ENCODE assay signal across 1 cellular context in genomic region chr6:42104095-42104806, GRCh38.
TF ChIP-seq lines count a peak whose summit lies in the region.

No MANE protein-coding gene starts in this region.

TF ChIP-seq in K562, 482 proteins besides CTCF, POLR2A, EP300 and RAD21 (continued from another document and continues in another):
- TF ChIP-seq ZBTB7A (IDR thresholded peaks at IDR 0.05; ENCODE audit: borderline replicate concordance, control insufficient read depth, low read depth, low read length) (peak; percentile 99), SMAD4 (CRISPR knock-in tag; conservative IDR thresholded peaks at IDR 0.05) (peak; percentile 95), HDAC3 (IDR thresholded peaks at IDR 0.05; ENCODE audit: borderline replicate concordance, partially characterized antibody) (no peak), MTA1 (IDR thresholded peaks at IDR 0.05; ENCODE audit: borderline replicate concordance) (0 out of 2 replicates have a peak, but pooled peaks have one; percentile 25), ZNF324 (CRISPR knock-in tag; IDR thresholded peaks at IDR 0.05) (no peak), ATF7 (IDR thresholded peaks at IDR 0.05) (peak; percentile 85), JUND (IDR thresholded peaks at IDR 0.05; ENCODE audit: borderline replicate concordance, low read depth, low read length) (peak; percentile 42; the same call in 1 of the 2 replicates), JUND (tag; IDR thresholded peaks at IDR 0.05; ENCODE audit: borderline replicate concordance, low read depth, low read length) (no peak), CHD1 (IDR thresholded peaks at IDR 0.05; ENCODE audit: low read length) (no peak), ZNF76 (CRISPR knock-in tag; IDR thresholded peaks at IDR 0.05; ENCODE audit: borderline replicate concordance) (0 out of 2 replicates have a peak, but pooled peaks have one; percentile 47), CC2D1A (IDR thresholded peaks at IDR 0.05) (peak; percentile 85), E2F6 (IDR thresholded peaks at IDR 0.05; ENCODE audit: borderline replicate concordance in 1 of 2, extremely low read depth in 1 of 2, insufficient read depth in 1 of 2, insufficient read length in 1 of 2, low read depth in 1 of 2, low read length in 1 of 2, poor library complexity in 1 of 2, severe bottlenecking in 1 of 2) (peak; percentile 89 to 90), TEAD4 (IDR thresholded peaks at IDR 0.05; ENCODE audit: low read length) (no peak), TEAD4 (CRISPR knock-in tag; IDR thresholded peaks at IDR 0.05; ENCODE audit: borderline replicate concordance) (peak; percentile 57; the same call in 1 of the 2 replicates), KDM1A (IDR thresholded peaks at IDR 0.05) (peak in 1 of 2 experiments; percentile 18; a peak in 1 of 4 replicates), RCOR1 (IDR thresholded peaks at IDR 0.05; ENCODE audit: borderline replicate concordance in 1 of 2, low read depth in 2 of 2, low read length in 2 of 2) (peak in 1 of 2 experiments; percentile 48; a peak in 2 of 4 replicates), BRD4 (IDR thresholded peaks at IDR 0.05) (peak; percentile 76; the same call in 1 of the 2 replicates), CBX3 (IDR thresholded peaks at IDR 0.05; ENCODE audit: borderline replicate concordance in 1 of 2, low read length in 2 of 2) (peak in 1 of 2 experiments; percentile 50; a peak in 1 of 3 replicates), HDAC8 (tag; IDR thresholded peaks at IDR 0.05) (peak; percentile 91), SETDB1 (IDR thresholded peaks at IDR 0.05; ENCODE audit: low read length) (no peak), CBX5 (IDR thresholded peaks at IDR 0.05; ENCODE audit: borderline replicate concordance, low read depth) (no peak), PKNOX1 (IDR thresholded peaks at IDR 0.05) (peak; percentile 33; the same call in 1 of the 2 replicates), ZNF408 (CRISPR knock-in tag; IDR thresholded peaks at IDR 0.05; ENCODE audit: low read depth) (no peak), ZNF134 (CRISPR knock-in tag; conservative IDR thresholded peaks at IDR 0.05) (no peak), NR3C1 (CRISPR knock-in tag; IDR thresholded peaks at IDR 0.05) (peak; percentile 83; the same call in 1 of the 2 replicates), SMARCA4 (IDR thresholded peaks at IDR 0.05) (peak; percentile 61; the same call in 1 of the 2 replicates), ATF3 (IDR thresholded peaks at IDR 0.05) (no peak), ATF3 (CRISPR knock-in tag; conservative IDR thresholded peaks at IDR 0.05) (peak; percentile 64; the same call in 1 of the 2 replicates), ZNF277 (CRISPR knock-in tag; IDR thresholded peaks at IDR 0.05; ENCODE audit: borderline replicate concordance) (no peak), GATAD2A (IDR thresholded peaks at IDR 0.05) (peak; percentile 55; the same call in 1 of the 2 replicates), NFE2L1 (tag; IDR thresholded peaks at IDR 0.05; ENCODE audit: borderline replicate concordance, low read depth) (no peak), SOX6 (IDR thresholded peaks at IDR 0.05) (peak; percentile 59; the same call in 1 of the 2 replicates), EHMT2 (IDR thresholded peaks at IDR 0.05) (no peak), OTX1 (CRISPR knock-in tag; IDR thresholded peaks at IDR 0.05) (0 out of 2 replicates have a peak, but pooled peaks have one; percentile 71), FOXP1 (CRISPR knock-in tag; IDR thresholded peaks at IDR 0.05) (peak; percentile 84), TBP (optimal IDR thresholded peaks at IDR 0.05; ENCODE audit: low read depth, low read length) (peak; percentile 70), ZFP91 (CRISPR knock-in tag; IDR thresholded peaks at IDR 0.05) (no peak), PBX2 (CRISPR knock-in tag; IDR thresholded peaks at IDR 0.05; ENCODE audit: low read depth) (no peak), PBX2 (tag; conservative IDR thresholded peaks at IDR 0.05; ENCODE audit: low read depth) (no peak), RBM39 (optimal IDR thresholded peaks at IDR 0.05; ENCODE audit: low read depth, low read length) (peak; percentile 49), TRIM25 (IDR thresholded peaks at IDR 0.05; ENCODE audit: borderline replicate concordance) (no peak), HOXB6 (CRISPR knock-in tag; IDR thresholded peaks at IDR 0.05; ENCODE audit: borderline replicate concordance) (no peak), HEY1 (CRISPR knock-in tag; IDR thresholded peaks at IDR 0.05; ENCODE audit: borderline replicate concordance) (0 out of 2 replicates have a peak, but pooled peaks have one; percentile 40), CLOCK (CRISPR knock-in tag; IDR thresholded peaks at IDR 0.05; ENCODE audit: borderline replicate concordance) (no peak), TAF1 (IDR thresholded peaks at IDR 0.05; ENCODE audit: control insufficient read depth, extremely low read depth, insufficient read depth, low read length, severe bottlenecking) (peak; percentile 47)
- TF ChIP-seq, protein P1, sequence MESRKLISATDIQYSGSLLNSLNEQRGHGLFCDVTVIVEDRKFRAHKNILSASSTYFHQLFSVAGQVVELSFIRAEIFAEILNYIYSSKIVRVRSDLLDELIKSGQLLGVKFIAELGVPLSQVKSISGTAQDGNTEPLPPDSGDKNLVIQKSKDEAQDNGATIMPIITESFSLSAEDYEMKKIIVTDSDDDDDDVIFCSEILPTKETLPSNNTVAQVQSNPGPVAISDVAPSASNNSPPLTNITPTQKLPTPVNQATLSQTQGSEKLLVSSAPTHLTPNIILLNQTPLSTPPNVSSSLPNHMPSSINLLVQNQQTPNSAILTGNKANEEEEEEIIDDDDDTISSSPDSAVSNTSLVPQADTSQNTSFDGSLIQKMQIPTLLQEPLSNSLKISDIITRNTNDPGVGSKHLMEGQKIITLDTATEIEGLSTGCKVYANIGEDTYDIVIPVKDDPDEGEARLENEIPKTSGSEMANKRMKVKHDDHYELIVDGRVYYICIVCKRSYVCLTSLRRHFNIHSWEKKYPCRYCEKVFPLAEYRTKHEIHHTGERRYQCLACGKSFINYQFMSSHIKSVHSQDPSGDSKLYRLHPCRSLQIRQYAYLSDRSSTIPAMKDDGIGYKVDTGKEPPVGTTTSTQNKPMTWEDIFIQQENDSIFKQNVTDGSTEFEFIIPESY (CRISPR knock-in tag; IDR thresholded peaks at IDR 0.05) = peak; percentile 86
- TF ChIP-seq, protein P2, sequence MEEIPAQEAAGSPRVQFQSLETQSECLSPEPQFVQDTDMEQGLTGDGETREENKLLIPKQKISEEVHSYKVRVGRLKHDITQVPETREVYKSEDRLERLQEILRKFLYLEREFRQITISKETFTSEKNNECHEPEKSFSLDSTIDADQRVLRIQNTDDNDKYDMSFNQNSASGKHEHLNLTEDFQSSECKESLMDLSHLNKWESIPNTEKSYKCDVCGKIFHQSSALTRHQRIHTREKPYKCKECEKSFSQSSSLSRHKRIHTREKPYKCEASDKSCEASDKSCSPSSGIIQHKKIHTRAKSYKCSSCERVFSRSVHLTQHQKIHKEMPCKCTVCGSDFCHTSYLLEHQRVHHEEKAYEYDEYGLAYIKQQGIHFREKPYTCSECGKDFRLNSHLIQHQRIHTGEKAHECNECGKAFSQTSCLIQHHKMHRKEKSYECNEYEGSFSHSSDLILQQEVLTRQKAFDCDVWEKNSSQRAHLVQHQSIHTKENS (CRISPR knock-in tag; IDR thresholded peaks at IDR 0.05) = no peak
- TF ChIP-seq, protein P3, sequence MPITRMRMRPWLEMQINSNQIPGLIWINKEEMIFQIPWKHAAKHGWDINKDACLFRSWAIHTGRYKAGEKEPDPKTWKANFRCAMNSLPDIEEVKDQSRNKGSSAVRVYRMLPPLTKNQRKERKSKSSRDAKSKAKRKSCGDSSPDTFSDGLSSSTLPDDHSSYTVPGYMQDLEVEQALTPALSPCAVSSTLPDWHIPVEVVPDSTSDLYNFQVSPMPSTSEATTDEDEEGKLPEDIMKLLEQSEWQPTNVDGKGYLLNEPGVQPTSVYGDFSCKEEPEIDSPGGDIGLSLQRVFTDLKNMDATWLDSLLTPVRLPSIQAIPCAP (CRISPR knock-in tag; IDR thresholded peaks at IDR 0.05; ENCODE audit: borderline replicate concordance) = no peak
